1 cellular context compared by ENCODE assay signal in the genomic region with DNA sequence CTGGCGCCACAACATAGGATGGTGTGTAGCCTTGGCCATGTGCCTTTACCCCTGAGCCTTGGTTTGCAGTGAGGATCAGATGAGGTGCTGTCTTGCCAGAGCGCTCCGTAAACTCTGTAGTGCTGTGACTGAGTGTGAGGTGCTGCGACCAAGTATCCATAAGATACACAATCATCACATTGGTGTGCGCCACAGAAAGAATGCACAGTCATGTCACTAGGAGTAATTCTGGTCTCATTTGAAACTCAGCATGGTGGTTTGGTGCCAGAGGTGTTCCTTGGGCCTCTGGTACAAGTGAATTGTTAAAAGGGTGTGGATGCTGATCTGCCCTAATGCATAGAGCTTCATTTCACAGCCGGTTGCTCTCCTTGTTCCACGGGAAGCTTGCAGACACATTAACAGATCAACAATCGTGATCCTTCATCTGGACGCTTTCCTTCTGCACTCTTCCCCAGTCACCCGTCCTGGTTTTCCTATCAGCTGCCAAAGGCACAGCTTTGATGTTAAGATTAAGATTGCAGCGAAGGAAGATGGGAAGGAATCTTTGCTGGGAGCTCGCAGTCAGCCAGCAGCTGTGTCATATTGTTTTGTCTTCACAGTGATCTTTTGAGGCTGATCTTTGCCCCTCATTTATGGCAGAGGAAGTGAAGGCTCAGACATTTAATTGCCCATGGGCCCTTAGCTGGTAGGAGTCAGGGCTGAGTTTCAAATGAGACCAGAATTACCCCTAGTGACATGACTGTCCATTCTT.
TF ChIP-seq lines count a peak whose summit lies in the region.

No MANE protein-coding gene starts in this region.

TF ChIP-seq in K562, 482 proteins besides CTCF, POLR2A, EP300 and RAD21 (continued from another document):
- TF ChIP-seq, protein P1, sequence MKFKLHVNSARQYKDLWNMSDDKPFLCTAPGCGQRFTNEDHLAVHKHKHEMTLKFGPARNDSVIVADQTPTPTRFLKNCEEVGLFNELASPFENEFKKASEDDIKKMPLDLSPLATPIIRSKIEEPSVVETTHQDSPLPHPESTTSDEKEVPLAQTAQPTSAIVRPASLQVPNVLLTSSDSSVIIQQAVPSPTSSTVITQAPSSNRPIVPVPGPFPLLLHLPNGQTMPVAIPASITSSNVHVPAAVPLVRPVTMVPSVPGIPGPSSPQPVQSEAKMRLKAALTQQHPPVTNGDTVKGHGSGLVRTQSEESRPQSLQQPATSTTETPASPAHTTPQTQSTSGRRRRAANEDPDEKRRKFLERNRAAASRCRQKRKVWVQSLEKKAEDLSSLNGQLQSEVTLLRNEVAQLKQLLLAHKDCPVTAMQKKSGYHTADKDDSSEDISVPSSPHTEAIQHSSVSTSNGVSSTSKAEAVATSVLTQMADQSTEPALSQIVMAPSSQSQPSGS (CRISPR knock-in tag; IDR thresholded peaks at IDR 0.05) = no peak
- TF ChIP-seq KAT7 (CRISPR knock-in tag; IDR thresholded peaks at IDR 0.05; ENCODE audit: borderline replicate concordance) (no peak), GABPA (tag; conservative IDR thresholded peaks at IDR 0.05; ENCODE audit: low read depth) (no peak)
TF ChIP-seq in K562: peak in this region for 17.
